12 cellular contexts compared by ENCODE assay signal in the genomic region with DNA sequence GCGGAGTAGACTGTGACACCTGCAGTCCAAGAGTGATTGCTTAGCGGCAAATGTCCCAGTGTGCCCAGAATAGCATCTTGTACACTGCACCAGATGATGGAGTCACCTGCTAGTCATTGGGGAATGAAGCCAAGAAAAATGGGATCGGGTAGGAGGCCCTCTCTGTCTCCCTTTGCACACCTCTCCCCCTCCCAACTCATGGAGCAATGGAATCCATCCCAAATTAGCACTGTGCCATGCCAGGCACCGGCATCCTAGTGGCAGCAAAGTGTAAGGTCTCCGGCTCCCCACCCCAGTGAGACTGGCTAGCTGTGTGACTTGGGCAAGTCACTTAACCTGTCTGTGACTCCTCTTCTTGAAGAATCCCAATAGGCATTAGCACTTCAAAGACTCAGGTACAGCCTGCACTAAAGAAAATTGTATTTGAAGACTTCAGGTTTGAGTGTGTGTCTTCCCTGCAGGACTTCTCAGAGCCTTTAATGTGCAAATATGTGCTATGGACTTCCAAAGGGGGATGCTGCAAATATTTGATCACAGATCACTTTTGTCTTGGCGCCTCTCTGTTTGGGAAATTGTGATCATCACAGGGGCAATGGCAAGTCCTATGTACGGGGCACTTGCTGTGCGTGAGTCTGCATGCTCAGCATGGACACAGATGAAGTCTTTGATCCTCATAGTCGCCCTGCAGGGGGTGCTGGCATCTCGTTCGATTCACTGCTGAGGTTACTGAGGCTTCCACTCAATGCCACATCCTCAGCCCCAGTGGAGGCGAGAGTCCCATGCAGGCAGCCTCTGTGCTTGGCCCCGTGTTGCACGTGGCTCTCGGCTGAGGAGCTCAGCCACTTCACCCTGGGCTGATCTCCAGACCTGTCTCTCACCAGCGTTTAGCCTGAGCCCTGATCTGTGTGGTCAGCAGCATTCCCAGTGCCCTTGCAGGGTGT.
DNase-seq lines count a peak whose midpoint lies in the region; ATAC-seq and TF ChIP-seq lines count a peak whose summit lies in the region.
"Had no signal": no experiment of that assay in that cellular context is flagged by ENCODE, and none has a peak within 500 bp of the region (broad histone marks: within the 10 kb centered on the region; RNA-seq: fewer than 3 reads in every experiment).

No MANE protein-coding gene starts in this region.

- ATAC-seq in activated naive CD8-positive, alpha-beta T cell treated with anti-CD3 and anti-CD28 coated beads, Interleukin-2, amount 50 U/mL, for 24 hours, result peak; percentile 35
- no peak for ATAC-seq in WTC11

- H3K9me3 Mint-ChIP-seq in activated naive CD8-positive, alpha-beta T cell treated with anti-CD3 and anti-CD28 coated beads, Interleukin-2, amount 50 U/mL, for 24 hours, result no peaks in the 10 kb centered on the region
- peaks cover 95% of the 10 kb centered on the region for H3K9me3 Mint-ChIP-seq in WTC11
- H3K9me3 Mint-ChIP-seq: mesothelial cell of epicardium had no signal

- no peak overlapping the region for H3K4me3 Mint-ChIP-seq in activated naive CD8-positive, alpha-beta T cell treated with anti-CD3 and anti-CD28 coated beads, Interleukin-2, amount 50 U/mL, for 24 hours
- no peak overlapping the region for H3K4me3 Mint-ChIP-seq in WTC11
- H3K4me3 Mint-ChIP-seq: mesothelial cell of epicardium had no signal

- H3K4me1 Mint-ChIP-seq in activated naive CD8-positive, alpha-beta T cell treated with anti-CD3 and anti-CD28 coated beads, Interleukin-2, amount 50 U/mL, for 24 hours, result no peaks in the 10 kb centered on the region
- no peaks in the 10 kb centered on the region for H3K4me1 Mint-ChIP-seq in WTC11
- H3K4me1 Mint-ChIP-seq: mesothelial cell of epicardium had no signal

- H3K36me3 Mint-ChIP-seq in activated naive CD8-positive, alpha-beta T cell treated with anti-CD3 and anti-CD28 coated beads, Interleukin-2, amount 50 U/mL, for 24 hours (ENCODE audit: low read depth), result no peaks in the 10 kb centered on the region
- H3K36me3 Mint-ChIP-seq in WTC11, result peaks cover 94% of the 10 kb centered on the region
- H3K36me3 Mint-ChIP-seq: mesothelial cell of epicardium had no signal

- H3K27me3 Mint-ChIP-seq in activated naive CD8-positive, alpha-beta T cell treated with anti-CD3 and anti-CD28 coated beads, Interleukin-2, amount 50 U/mL, for 24 hours, result peaks cover 6% of the 10 kb centered on the region
- H3K27me3 Mint-ChIP-seq in WTC11 (ENCODE audit: low read depth), result peaks cover 15% of the 10 kb centered on the region

- no peak overlapping the region for H3K27ac Mint-ChIP-seq in activated naive CD8-positive, alpha-beta T cell treated with anti-CD3 and anti-CD28 coated beads, Interleukin-2, amount 50 U/mL, for 24 hours
- no peak overlapping the region for H3K27ac Mint-ChIP-seq in WTC11
- H3K27ac Mint-ChIP-seq: mesothelial cell of epicardium had no signal

- no peak overlapping the region for H3K4me3 ChIP-seq in LNCaP clone FGC (ENCODE audit: low read depth, low read length)
- H3K4me3 ChIP-seq: thoracic aorta had no signal

- POLR2A ChIA-PET in WTC11 (lab: Charles Lee), result no interaction called here

- CTCF ChIA-PET in WTC11 (lab: Charles Lee), result no interaction called here

- TF ChIP-seq CTCF in LNCaP clone FGC (IDR thresholded peaks at IDR 0.05; ENCODE audit: control insufficient read depth, extremely low read depth, insufficient read depth) (peak; percentile 10; the same call in 1 of the 2 replicates), WTC11 (IDR thresholded peaks at IDR 0.05) (no peak)

- peak; percentile 28 to 44 for DNase-seq in activated T-cell treated with anti-CD3 and anti-CD28 coated beads, Interleukin-2, amount 50 U/mL, for 48 hours
- DNase-seq in activated T-cell treated with anti-CD3 and anti-CD28 coated beads, Interleukin-2, amount 50 U/mL, for 1 hour, result no peak
- DNase-seq in LNCaP clone FGC (ENCODE audit: low read depth) (no peak), ureter (ENCODE audit: low spot score) (no peak), WTC11 (ENCODE audit: low spot score) (no peak), kidney glomerular epithelial cell (lab: John Stamatoyannopoulos, UW) (no peak)
- peak; percentile 15 for DNase-seq in activated naive CD8-positive, alpha-beta T cell treated with anti-CD3 and anti-CD28 coated beads, Interleukin-2, amount 50 U/mL, for 24 hours
- peak; percentile 6 for DNase-seq in stimulated activated CD8-positive, alpha-beta memory T cell treated with anti-CD3 and anti-CD28 coated beads, Interleukin-7, amount 100 ng/mL, for 48 hours (ENCODE audit: extremely low read depth in 1 of 2, low read depth in 1 of 2)
- DNase-seq: Calu3, NCI-H446 treated with DMSO at 0.1 percent for 48 hours had no signal

TF ChIP-seq in WTC11, 78 proteins besides CTCF, POLR2A, EP300 and RAD21:
- TF ChIP-seq ZNF423 (CRISPR knock-in tag; IDR thresholded peaks at IDR 0.05), result no peak
- TF ChIP-seq, protein P1, sequence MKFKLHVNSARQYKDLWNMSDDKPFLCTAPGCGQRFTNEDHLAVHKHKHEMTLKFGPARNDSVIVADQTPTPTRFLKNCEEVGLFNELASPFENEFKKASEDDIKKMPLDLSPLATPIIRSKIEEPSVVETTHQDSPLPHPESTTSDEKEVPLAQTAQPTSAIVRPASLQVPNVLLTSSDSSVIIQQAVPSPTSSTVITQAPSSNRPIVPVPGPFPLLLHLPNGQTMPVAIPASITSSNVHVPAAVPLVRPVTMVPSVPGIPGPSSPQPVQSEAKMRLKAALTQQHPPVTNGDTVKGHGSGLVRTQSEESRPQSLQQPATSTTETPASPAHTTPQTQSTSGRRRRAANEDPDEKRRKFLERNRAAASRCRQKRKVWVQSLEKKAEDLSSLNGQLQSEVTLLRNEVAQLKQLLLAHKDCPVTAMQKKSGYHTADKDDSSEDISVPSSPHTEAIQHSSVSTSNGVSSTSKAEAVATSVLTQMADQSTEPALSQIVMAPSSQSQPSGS (CRISPR knock-in tag; IDR thresholded peaks at IDR 0.05; ENCODE audit: borderline replicate concordance, low read depth), result no peak
TF ChIP-seq in WTC11: peak in this region for 0.

Comparison
In these comparisons a context has a peak if more than half of its experiments do, and no peak if none do; other contexts are left out.
1. DNase-seq: peak in activated T-cell treated with anti-CD3 and anti-CD28 coated beads, Interleukin-2, amount 50 U/mL, for 48 hours (2 of 2), activated naive CD8-positive, alpha-beta T cell treated with anti-CD3 and anti-CD28 coated beads, Interleukin-2, amount 50 U/mL, for 24 hours (single experiment) and stimulated activated CD8-positive, alpha-beta memory T cell treated with anti-CD3 and anti-CD28 coated beads, Interleukin-7, amount 100 ng/mL, for 48 hours (2 of 2); none in activated T-cell treated with anti-CD3 and anti-CD28 coated beads, Interleukin-2, amount 50 U/mL, for 1 hour (single experiment), LNCaP clone FGC (single experiment), ureter (single experiment), WTC11 (single experiment) and kidney glomerular epithelial cell (single experiment).